ENCODE assay signal across 17 cellular contexts in the genomic region with DNA sequence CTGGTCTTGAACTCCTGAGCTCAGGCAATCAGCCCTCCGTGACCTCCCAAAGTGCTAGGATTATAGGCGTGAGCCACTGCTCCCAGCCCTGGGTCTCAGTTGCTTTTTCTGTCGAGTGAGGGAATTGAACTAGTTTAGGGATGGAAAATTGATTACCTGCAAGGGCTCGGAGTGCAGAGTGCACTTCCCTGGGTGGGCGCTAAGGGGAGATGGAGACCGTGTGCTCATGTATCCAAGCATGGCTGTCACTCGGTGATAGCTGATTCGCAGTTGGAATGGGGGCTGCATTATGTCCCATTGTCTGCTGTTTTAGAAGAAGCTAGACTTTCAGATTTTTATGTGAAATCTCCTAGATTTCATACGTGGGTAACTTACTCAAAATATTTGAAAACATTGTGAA.
A peak's percentile ranks its signal among the peaks of the same experiment; 100 is the strongest.
DNase-seq lines count a peak whose midpoint lies in the region; TF ChIP-seq lines count a peak whose summit lies in the region.
"Had no signal": no experiment of that assay in that cellular context is flagged by ENCODE, and none has a peak within 500 bp of the region (broad histone marks: within the 10 kb centered on the region; RNA-seq: fewer than 3 reads in every experiment).

No MANE protein-coding gene starts in this region.

- no peaks in the 10 kb centered on the region for H3K9me2 ChIP-seq in SU-DHL-6 (replicated peaks; ENCODE audit: insufficient read depth, low read length)

- no peak for TF ChIP-seq POLR2A in lower leg skin (IDR thresholded peaks at IDR 0.05)

- 0 out of 2 replicates have a peak, but pooled peaks cover 5% of the 10 kb centered on the region for H3K36me3 ChIP-seq in SU-DHL-6 (ENCODE audit: low read length)
- H3K36me3 ChIP-seq: left lung had no signal

- peak overlapping the region; percentile 72; the same call in 1 of the 2 replicates for H3K9ac ChIP-seq in SU-DHL-6 (ENCODE audit: low read length)

- no peaks in the 10 kb centered on the region for H4K20me1 ChIP-seq in SU-DHL-6 (ENCODE audit: low read depth, low read length)

- 92 to 93% methylated on average over 9 of the region's 9 CpGs for WGBS in lower leg skin, 2 donors

- peaks cover 18% of the 10 kb centered on the region for H3F3A ChIP-seq in SU-DHL-6 (ENCODE audit: insufficient read depth)

- no peak overlapping the region for H3K4me3 ChIP-seq in SU-DHL-6 (ENCODE audit: insufficient read depth, low read length, poor library complexity, severe bottlenecking)
- no peak overlapping the region for H3K4me3 ChIP-seq in lower leg skin (ENCODE audit: low read depth, poor library complexity, severe bottlenecking)
- H3K4me3 ChIP-seq: left lung had no signal

- no peaks in the 10 kb centered on the region for H3K9me3 ChIP-seq in SU-DHL-6 (ENCODE audit: insufficient read depth, low read length)
- H3K9me3 ChIP-seq: left lung had no signal

- POLR2A ChIA-PET in HEK293T (lab: Yijun Ruan, JAX), result no interaction called here

- CTCF ChIA-PET in HEK293T (lab: Yijun Ruan, JAX), result interaction anchor here (0.6 kb wide), 1 partner anchor 47 kb away, joined by 3 read pairs; no protein-coding TSS in a partner anchor

- peak; percentile 7 for DNase-seq in NCI-H146 (lab: John Stamatoyannopoulos, UW)
- no peak for DNase-seq in NCI-H146 treated with DMSO at 0.1 percent for 48 hours (lab: John Stamatoyannopoulos, UW; ENCODE audit: unreplicated experiment)
- peak; percentile 16 for DNase-seq in HEK293T (ENCODE audit: extremely low spot score)
- DNase-seq in iPS DF 4.7 (ENCODE audit: extremely low read depth, low spot score), result peak; percentile 9
- no peak for DNase-seq in lower leg skin (ENCODE audit: low spot score in 2 of 2)
- no peak for DNase-seq in central memory CD4-positive, alpha-beta T cell
- no peak for DNase-seq in ecto neural progenitor cell (ENCODE audit: low spot score)
- DNase-seq: activated CD8-positive, alpha-beta memory T cell treated with anti-CD3 and anti-CD28 coated beads, Interleukin-2, amount 50 U/mL, for 4 hours; DMS79 treated with DMSO at 0.1 percent for 48 hours; immature natural killer cell; left lung; midbrain; natural killer cell; NCI-H524; T-cell had no signal

- no peaks in the 10 kb centered on the region for H3K27me3 ChIP-seq in SU-DHL-6 (ENCODE audit: low read length)
- H3K27me3 ChIP-seq: left lung had no signal

- H2AFZ ChIP-seq in SU-DHL-6 (ENCODE audit: low read depth, low read length, severe bottlenecking), result peak overlapping the region; percentile 8

- peak overlapping the region; percentile 89 for H3K27ac ChIP-seq in SU-DHL-6 (ENCODE audit: low read depth, low read length)
- H3K27ac ChIP-seq: 22Rv1 had no signal

- H3K79me2 ChIP-seq in SU-DHL-6 (ENCODE audit: insufficient read depth, low read length), result peaks cover 19% of the 10 kb centered on the region

- intact Hi-C loops in lower leg skin (cut with DNase I; ENCODE audit: low total_unique reads), result no loop called here

- H3K4me2 ChIP-seq in SU-DHL-6 (ENCODE audit: low read depth, low read length, poor library complexity, severe bottlenecking), result peak overlapping the region; percentile 89

- TF ChIP-seq CTCF in SU-DHL-6 (IDR thresholded peaks at IDR 0.05; ENCODE audit: insufficient read depth, low read length, poor library complexity, severe bottlenecking) (peak; percentile 60), lower leg skin (IDR thresholded peaks at IDR 0.05) (no peak)

TF ChIP-seq in HEK293T, 16 proteins besides CTCF, POLR2A, EP300 and RAD21:
- TF ChIP-seq TARDBP (IDR thresholded peaks at IDR 0.05), result no peak
TF ChIP-seq in HEK293T: peak in this region for 0.

Comparison
In these comparisons a context has a peak if more than half of its experiments do, and no peak if none do; other contexts are left out.
1. DNase-seq: peak in NCI-H146 (single experiment), HEK293T (single experiment) and iPS DF 4.7 (single experiment); none in NCI-H146 treated with DMSO at 0.1 percent for 48 hours (single experiment), lower leg skin (0 of 2), central memory CD4-positive, alpha-beta T cell (single experiment) and ecto neural progenitor cell (single experiment).